ENCODE assay signal across 7 cellular contexts in the genomic region with DNA sequence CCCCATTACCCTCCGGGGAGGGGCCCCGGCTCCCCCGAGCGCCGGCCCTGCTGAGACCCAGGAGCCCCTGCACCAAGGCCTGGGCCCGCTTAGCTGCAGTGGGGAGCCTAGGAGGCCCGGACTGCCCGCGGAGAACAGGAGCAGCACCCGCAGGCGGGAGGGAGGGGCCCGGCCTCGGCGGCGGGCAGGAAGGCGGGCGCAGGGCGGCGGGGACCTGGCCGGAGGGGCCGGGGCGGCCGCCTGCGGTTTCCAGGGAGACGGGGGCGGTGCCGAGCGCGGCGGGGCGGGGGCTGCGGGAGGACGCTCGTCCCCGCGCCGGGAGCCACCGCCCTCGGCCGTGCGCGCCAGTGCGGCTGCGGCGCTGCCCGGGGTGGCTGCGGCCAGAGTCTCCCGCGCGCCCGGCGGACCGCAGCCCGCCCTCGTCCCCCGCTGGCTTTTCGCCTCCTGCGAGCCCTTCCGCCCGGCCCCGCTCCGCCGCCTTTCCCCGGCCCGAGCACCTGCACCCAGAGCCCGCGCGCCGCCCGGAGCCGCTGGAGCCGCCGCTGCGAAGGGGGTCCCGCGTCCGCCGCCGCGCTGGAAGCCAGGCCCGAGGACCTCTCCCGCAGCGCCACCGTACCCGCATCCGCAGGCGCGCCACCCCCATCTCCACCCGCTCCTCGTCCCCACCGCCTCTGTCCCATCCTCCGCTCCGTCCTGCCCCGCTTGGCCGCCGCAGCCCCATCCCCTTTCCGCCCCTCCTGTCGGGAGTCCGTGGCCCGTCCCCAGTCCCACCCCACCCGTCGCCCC. TPM values are rescaled to one million over a fixed set of nuclear protein-coding genes. Genes with fewer than 3 reads are reported as not detected.
A peak's percentile ranks its signal among the peaks of the same experiment; 100 is the strongest.
DNase-seq lines count a peak whose midpoint lies in the region; ATAC-seq, FAIRE-seq and TF ChIP-seq lines count a peak whose summit lies in the region.

No MANE protein-coding gene starts in this region.

- no peaks in the 10 kb centered on the region for H3K9me3 ChIP-seq in spleen

- peaks cover 3 to 99% (median 64%) of the 10 kb centered on the region in 7 donors for H3K27me3 ChIP-seq in spleen (replicated peaks in 1 of 7)

- peaks cover 4 to 53% (median 31%) of the 10 kb centered on the region in 6 donors for H3K4me1 ChIP-seq in spleen

- H3K4me3 ChIP-seq in choroid plexus epithelial cell (ENCODE audit: low read depth, low read length) (peak overlapping the region; percentile 47), spleen (peak overlapping the region; percentile 21 to 74 (median 46))

- 0 to 2% (median 1%) methylated on average over 54 to 102 of the region's 102 CpGs for WGBS in spleen, 5 donors

- intact Hi-C loops in spleen (cut with DNase I; ENCODE audit: low total_unique reads): no loop called here

- peak; percentile 75 for DNase-seq in GM12891 (ENCODE audit: insufficient read length, low spot score)
- peak; percentile 80 for DNase-seq in NCI-H69 (lab: John Stamatoyannopoulos, UW)
- peak; percentile 26 for DNase-seq in choroid plexus epithelial cell (ENCODE audit: low read depth)
- DNase-seq in kidney tubule cell (ENCODE audit: low spot score): peak; percentile 53
- DNase-seq in spleen: peak; percentile 74
- no peak for DNase-seq in NAMALWA (ENCODE audit: low spot score)

- FAIRE-seq in GM12891 (lab: Jason Lieb, UNC): no peak

- H3K27ac ChIP-seq in spleen: no peak overlapping the region

- TF ChIP-seq CTCF in choroid plexus epithelial cell (conservative IDR thresholded peaks at IDR 0.05; ENCODE audit: low read depth, low read length) (no peak), spleen (IDR thresholded peaks at IDR 0.05 in 8 of 11, conservative IDR thresholded peaks at IDR 0.05 in 3 of 11) (no peak)

- H3K36me3 ChIP-seq in spleen: no peaks in the 10 kb centered on the region

- no peak for ATAC-seq in GM19467 (IDR thresholded peaks at IDR 0.05; ENCODE audit: unreplicated experiment)

- no peak for TF ChIP-seq POLR2A in GM12891 (IDR thresholded peaks at IDR 0.05; ENCODE audit: low read depth, low read length)
- TF ChIP-seq POLR2A in spleen (IDR thresholded peaks at IDR 0.05): no peak

TF ChIP-seq in GM12891, 5 proteins besides CTCF, POLR2A, EP300 and RAD21:
- TF ChIP-seq POU2F2 (IDR thresholded peaks at IDR 0.05; ENCODE audit: low read depth, low read length) (no peak), POLR2AphosphoS5 (IDR thresholded peaks at IDR 0.05; ENCODE audit: low read depth, low read length) (no peak), PAX5 (IDR thresholded peaks at IDR 0.05; ENCODE audit: insufficient read depth, low read length, severe bottlenecking) (no peak), SPI1 (IDR thresholded peaks at IDR 0.05; ENCODE audit: low read depth, low read length) (no peak), TAF1 (IDR thresholded peaks at IDR 0.05; ENCODE audit: low read depth, low read length) (no peak)

RNA-seq across cellular contexts. Expression of a gene that starts 17.2 kb away (rescaled TPM):
- polyA plus RNA-seq in GM12891 (2012; ENCODE audit: low read depth, missing spikeins): 0.19 TPM
- 10 to 100 TPM in 5 of 7 donors, 1 to 10 TPM in 2; 7.9 to 25.0 (median 18.6) TPM for total RNA-seq in spleen
- polyA plus RNA-seq in spleen: 10 to 100 TPM in 1 of 3 donors, 1 to 10 TPM in 2; 4.1 to 12.4 (median 9.1) TPM
